20 cellular contexts compared by ENCODE assay signal in genomic region chr18:31493171-31493570, GRCh38. TPM values are rescaled to one million over a fixed set of nuclear protein-coding genes. Genes with fewer than 3 reads are reported as not detected.
A peak's percentile ranks its signal among the peaks of the same experiment; 100 is the strongest.
DNase-seq lines count a peak whose midpoint lies in the region; ATAC-seq, FAIRE-seq and TF ChIP-seq lines count a peak whose summit lies in the region.
"Had no signal": no experiment of that assay in that cellular context is flagged by ENCODE, and none has a peak within 500 bp of the region (broad histone marks: within the 10 kb centered on the region; RNA-seq: fewer than 3 reads in every experiment).

No MANE protein-coding gene starts in this region.

- no peaks in the 10 kb centered on the region; the same call in 2 of the 3 replicates for H3K9me3 ChIP-seq in GM12878 (replicated peaks; ENCODE audit: control insufficient read depth, insufficient read depth, low read length)

- 22% methylated on average over 7 of the region's 7 CpGs for WGBS in GM12878 (ENCODE audit: insufficient coverage, insufficient replicate concordance, low lambda C conversion rate, missing lambda C conversion rate)

- no peak overlapping the region for H3K27ac ChIP-seq in GM12878 (ENCODE audit: control insufficient read depth, insufficient read depth)

- H4K20me1 ChIP-seq in GM12878 (ENCODE audit: control insufficient read depth, insufficient read depth) = no peaks in the 10 kb centered on the region

- no peak for TF ChIP-seq RAD21 in GM12878 (IDR thresholded peaks at IDR 0.05; ENCODE audit: insufficient read depth, low read depth, low read length)

- CTCF ChIA-PET in GM12878 (lab: Yijun Ruan, JAX) = interaction anchor here (1.0 to 2.2 kb wide), 2 partner anchors 19 to 21 kb away, joined by 3 to 5 read pairs; no protein-coding TSS in a partner anchor

- in situ Hi-C loops in GM12878 (cut with MboI) = no loop called here

- BruUV-seq in GM12878 (replicated peaks; lab: Mats Ljungman, UMichigan) = no TSS peak

- RAD21 ChIA-PET in GM12878 (lab: Charles Lee; ENCODE audit: unreplicated experiment) = no interaction called here

- peak; percentile 95 to 96; a peak in 3 of 4 replicates for TF ChIP-seq EP300 in GM12878 (IDR thresholded peaks at IDR 0.05; ENCODE audit: borderline replicate concordance in 1 of 2, control insufficient read depth in 1 of 2, low read depth in 2 of 2, low read length in 2 of 2)

- H3K4me1 ChIP-seq in GM12878 (ENCODE audit: control insufficient read depth, insufficient read depth, low read length) = peaks cover 7% of the 10 kb centered on the region

- SMC1A ChIA-PET in GM12878 (lab: Charles Lee; ENCODE audit: uncharacterized antibody, unreplicated experiment) = interaction anchor here (0.6 to 4.3 kb wide), 7 partner anchors 9 to 992 kb away, joined by 3 to 18 read pairs (median 4); no protein-coding TSS in a partner anchor

- H3K9ac ChIP-seq in GM12878 (ENCODE audit: control insufficient read depth, insufficient read depth, low read length) = no peak overlapping the region

- TF ChIP-seq CTCF in GM12865 (IDR thresholded peaks at IDR 0.05; ENCODE audit: insufficient read depth, low read depth, low read length, missing control alignments) (no peak), GM12878 (IDR thresholded peaks at IDR 0.05 in 2 of 3, conservative IDR thresholded peaks at IDR 0.05 in 1 of 3; ENCODE audit: control insufficient read depth in 2 of 3, extremely low read depth in 1 of 3, insufficient read depth in 1 of 3, low read depth in 3 of 3, low read length in 3 of 3) (no peak)

- H3K36me3 ChIP-seq in GM12878 (ENCODE audit: control insufficient read depth in 2 of 2, insufficient read depth in 2 of 2, low read length in 1 of 2) = no peaks in the 10 kb centered on the region

- TF ChIP-seq POLR2A in GM12878 (IDR thresholded peaks at IDR 0.05; ENCODE audit: low read depth, low read length) = no peak

- H3K4me2 ChIP-seq in GM12878 (ENCODE audit: control insufficient read depth, insufficient read depth) = no peak overlapping the region; the same call in 1 of the 2 replicates
- H3K4me2 ChIP-seq: GM23338 had no signal

- H2AFZ ChIP-seq in GM12878 (ENCODE audit: control insufficient read depth, low read depth, low read length) = no peak overlapping the region
- H2AFZ ChIP-seq: GM23338 had no signal

- intact Hi-C loops in GM12878 (cut with micrococcal nuclease; ENCODE audit: unreplicated experiment) = loop anchor here (10.0 kb wide), 1 partner anchor 258 kb away; no protein-coding TSS in a partner anchor

- ATAC-seq in GM12878 (peak; percentile 7; the same call in 1 of the 3 replicates), HG02938 (IDR thresholded peaks at IDR 0.05; ENCODE audit: unreplicated experiment) (no peak), HG03520 (IDR thresholded peaks at IDR 0.05; ENCODE audit: unreplicated experiment) (no peak)
- ATAC-seq: GM23338, HCT116 had no signal

- peak; percentile 33 for FAIRE-seq in GM18507 (lab: Jason Lieb, UNC)
- no peak for FAIRE-seq in GM12878 (lab: Jason Lieb, UNC)
- FAIRE-seq: G401.6 had no signal

- POLR2A ChIA-PET in GM12878 (lab: Charles Lee) = no interaction called here

- no peak overlapping the region for H3K4me3 ChIP-seq in GM12865 (ENCODE audit: low read depth, low read length)
- H3K4me3 ChIP-seq in GM12878 = no peak overlapping the region
- H3K4me3 ChIP-seq: GM23338 had no signal

- H3K27me3 ChIP-seq in GM12878 (replicated peaks in 1 of 2; ENCODE audit: control insufficient read depth in 2 of 2, insufficient read depth in 2 of 2, low read length in 1 of 2) = no peaks in the 10 kb centered on the region

- H3K79me2 ChIP-seq in GM12878 (ENCODE audit: control insufficient read depth, insufficient read depth, low read length) = no peaks in the 10 kb centered on the region; the same call in 1 of the 2 replicates

- DNase-seq in GM12865 (ENCODE audit: low read depth) (peak; percentile 55), GM18507 (ENCODE audit: extremely low spot score, insufficient read length, low read depth) (no peak), GM12878 (ENCODE audit: low read depth, low spot score) (no peak)
- no peak for DNase-seq in activated CD4-positive, CD25-positive, alpha-beta regulatory T cell treated with anti-CD3 and anti-CD28 coated beads, Interleukin-2, amount 50 U/mL, for 72 hours
- DNase-seq: C1 segment of cervical spinal cord; Calu3; CD4-positive, alpha-beta memory T cell; COR-L47; DMS53; DND-41; H9 had no signal

TF ChIP-seq in GM12878, 131 proteins besides CTCF, POLR2A, EP300 and RAD21 (continues in another document):
- TF ChIP-seq EGR1 (IDR thresholded peaks at IDR 0.05; ENCODE audit: borderline replicate concordance in 1 of 2, low read depth in 2 of 2, low read length in 2 of 2) (peak in 1 of 2 experiments; percentile 23; a peak in 1 of 3 replicates), GATAD2B (conservative IDR thresholded peaks at IDR 0.05; ENCODE audit: low read depth) (0 out of 2 replicates have a peak, but pooled peaks have one; percentile 54), NFXL1 (IDR thresholded peaks at IDR 0.05; ENCODE audit: borderline replicate concordance) (no peak), SMAD5 (IDR thresholded peaks at IDR 0.05; ENCODE audit: low read depth) (no peak), MYB (IDR thresholded peaks at IDR 0.05; ENCODE audit: borderline replicate concordance, low read depth, low read length) (no peak), NFIC (IDR thresholded peaks at IDR 0.05; ENCODE audit: low read depth, low read length) (peak; percentile 69), ZBTB11 (CRISPR knock-in tag; IDR thresholded peaks at IDR 0.05) (no peak), SUPT20H (IDR thresholded peaks at IDR 0.05; ENCODE audit: borderline replicate concordance, control insufficient read depth, low read depth, low read length) (no peak), JUNB (IDR thresholded peaks at IDR 0.05) (no peak; the same call in 1 of the 2 replicates), CHD4 (IDR thresholded peaks at IDR 0.05) (no peak)

RNA-seq across cellular contexts. Expression of gene DSG2, which starts 4.8 kb away (rescaled TPM):
- total RNA-seq in GM12878 (2013; cell fraction: nucleolus; rRNA removed) = 101 and 102 TPM in 2 replicates
- 23.7 and 26.1 TPM in 2 replicates for total RNA-seq in GM12878 (2014; rRNA removed)
- 35.7 and 39.3 TPM in 2 replicates for total RNA-seq in GM12878 (2014; rRNA removed; fragmentation: Illumina TruSeq; extraction: Trizol)
- total RNA-seq in GM12878 (2021) = 30.5 and 30.9 TPM in 2 replicates
- 10.1 TPM for polyA plus RNA-seq in GM12878 (2011; ENCODE audit: low read depth)
- polyA plus RNA-seq in GM12878 (2011; rRNA removed) = 40.5 and 48.9 TPM in 2 replicates
- 24.6 and 26.8 TPM in 2 replicates for polyA plus RNA-seq in GM12878 (2011; cell fraction: cytosol; rRNA removed)
- 8.8 and 10.6 TPM in 2 replicates for polyA plus RNA-seq in GM12878 (2011; cell fraction: nucleus; rRNA removed)
- 11.3 and 16.8 TPM in 2 replicates for polyA plus RNA-seq in GM12878 (2012)
- polyA plus RNA-seq in GM12878 (2014; fragmentation: Illumina TruSeq; extraction: Trizol) = 46.2 and 53.5 TPM in 2 replicates
- 10 to 100 TPM; 11.7 to 12.7 TPM for polyA plus RNA-seq in GM12878 (2014; fragmentation: Nextera tagmentation; extraction: Ambion mirVana)
- 23.1 and 28.5 TPM in 2 replicates for polyA plus RNA-seq in GM12878 (2014; rRNA removed)
- 10 to 100 TPM; 25.2 to 27.4 TPM for polyA plus RNA-seq in GM12878 (2016; fragmentation: Nextera tagmentation; extraction: Ambion mirVana)
- polyA minus RNA-seq in GM12878 (2011; rRNA and poly(A)+ RNA removed) = 34.2 and 41.7 TPM in 2 replicates
- polyA minus RNA-seq in GM12878 (2011; cell fraction: cytosol; rRNA and poly(A)+ RNA removed) = 15.5 and 16.0 TPM in 2 replicates
- 7.5 and 12.2 TPM in 2 replicates for polyA minus RNA-seq in GM12878 (2011; cell fraction: nucleus; rRNA and poly(A)+ RNA removed)
- total RNA-seq: A673; CD4-positive, alpha-beta memory T cell had no signal
- polyA plus RNA-seq: CD4-positive, alpha-beta memory T cell had no signal

RNA-seq across cellular contexts. Expression of gene DSG3, which starts 45.6 kb away (rescaled TPM):
- not detected in 2 replicates for total RNA-seq in GM12878 (2013; cell fraction: nucleolus; rRNA removed)
- 0.28 and 0.49 TPM in 2 replicates for total RNA-seq in GM12878 (2014; rRNA removed)
- total RNA-seq in GM12878 (2014; rRNA removed; fragmentation: Illumina TruSeq; extraction: Trizol) = 0.36 and 0.41 TPM in 2 replicates
- total RNA-seq in GM12878 (2021) = 0.24 and 0.31 TPM in 2 replicates
- polyA plus RNA-seq in GM12878 (2011; ENCODE audit: low read depth) = not detected
- 0.01 TPM in 1 of 2 replicates, not detected in the other for polyA plus RNA-seq in GM12878 (2011; rRNA removed)
- polyA plus RNA-seq in GM12878 (2011; cell fraction: cytosol; rRNA removed) = not detected in 2 replicates
- polyA plus RNA-seq in GM12878 (2011; cell fraction: nucleus; rRNA removed) = 0.03 TPM in 1 of 2 replicates, not detected in the other
- not detected in 2 replicates for polyA plus RNA-seq in GM12878 (2012)
- 0.27 and 0.34 TPM in 2 replicates for polyA plus RNA-seq in GM12878 (2014; fragmentation: Illumina TruSeq; extraction: Trizol)
- under 1 TPM; 0.05 to 0.14 TPM for polyA plus RNA-seq in GM12878 (2014; fragmentation: Nextera tagmentation; extraction: Ambion mirVana)
- polyA plus RNA-seq in GM12878 (2014; rRNA removed) = 0.16 and 0.32 TPM in 2 replicates
- polyA plus RNA-seq in GM12878 (2016; fragmentation: Nextera tagmentation; extraction: Ambion mirVana) = under 1 TPM; 0.21 to 0.31 TPM
- polyA minus RNA-seq in GM12878 (2011; rRNA and poly(A)+ RNA removed) = 0.07 TPM in 1 of 2 replicates, not detected in the other
- polyA minus RNA-seq in GM12878 (2011; cell fraction: cytosol; rRNA and poly(A)+ RNA removed) = not detected in 2 replicates
- not detected in 2 replicates for polyA minus RNA-seq in GM12878 (2011; cell fraction: nucleus; rRNA and poly(A)+ RNA removed)
- total RNA-seq: A172; A673; CD4-positive, alpha-beta memory T cell; H4 had no signal
- polyA plus RNA-seq: BJ had no signal
